ENCODE assay signal across 8 cellular contexts in the genomic region with DNA sequence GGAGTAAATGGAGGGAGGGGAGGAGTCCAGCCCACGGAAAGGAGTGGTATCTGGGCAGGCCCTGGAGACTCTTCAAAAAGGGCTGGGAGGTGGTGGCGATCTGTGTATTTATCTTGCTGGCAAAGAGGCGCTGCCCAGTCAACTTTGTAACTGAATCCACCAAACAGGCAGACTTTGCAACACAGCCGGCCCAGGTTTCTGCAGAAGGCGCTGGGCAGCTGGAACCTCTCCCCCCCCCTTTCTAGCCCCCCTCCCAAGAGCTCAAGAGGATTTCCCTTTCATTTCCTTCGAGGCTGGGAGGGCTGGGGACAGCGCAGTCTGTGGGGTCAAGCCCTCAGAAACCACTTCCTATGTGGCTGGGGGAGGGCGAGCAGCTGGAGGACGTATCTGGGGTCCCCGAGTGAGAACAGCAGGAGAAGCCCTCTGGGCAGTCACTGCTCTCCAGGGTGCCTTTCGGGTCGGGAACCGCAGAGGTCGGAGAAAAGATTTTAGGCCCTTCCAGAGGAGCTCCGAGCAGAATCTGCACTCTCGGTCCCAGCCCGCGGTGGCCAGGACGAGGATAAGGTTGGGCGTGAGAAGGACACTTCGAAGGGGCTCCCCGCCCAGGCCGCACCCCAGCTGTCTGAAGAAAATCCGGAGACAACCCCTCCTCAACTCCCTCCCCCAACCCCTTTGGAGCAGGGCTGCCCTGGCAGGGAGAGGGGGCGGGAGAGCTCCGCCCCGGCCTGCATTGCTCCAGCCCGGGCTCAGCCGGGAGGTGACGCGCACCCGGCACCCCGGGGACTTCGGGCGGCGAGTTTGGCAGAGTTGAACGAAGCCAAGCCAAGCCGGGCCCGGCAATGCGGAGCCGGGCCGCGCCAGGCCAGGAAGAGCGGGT. TPM values are rescaled to one million over a fixed set of nuclear protein-coding genes. Genes with fewer than 3 reads are reported as not detected.
DNase-seq lines count a peak whose midpoint lies in the region; ATAC-seq and TF ChIP-seq lines count a peak whose summit lies in the region.

No MANE protein-coding gene starts in this region.

- H2BK5ac ChIP-seq in mesenchymal stem cell (ENCODE audit: low read depth, low read length, poor library complexity, severe bottlenecking), result peak overlapping the region; percentile 75

- DNase-seq in GM12865 (ENCODE audit: low read depth), result peak; percentile 51
- no peak for DNase-seq in HFF-Myc (ENCODE audit: extremely low read depth, low read depth)
- DNase-seq in NCI-H128 (lab: John Stamatoyannopoulos, UW; ENCODE audit: unreplicated experiment), result peak; percentile 4
- DNase-seq in activated CD4-positive, alpha-beta T cell treated with anti-CD3 and anti-CD28 coated beads, Interleukin-2, amount 50 U/mL, for 1 hour, result peak; percentile 43
- DNase-seq in effector CD4-positive, alpha-beta T cell, result peak; percentile 35
- DNase-seq in mesenchymal stem cell, result peak; percentile 84
- peak; percentile 49 to 80 for DNase-seq in stimulated activated effector memory CD8-positive, alpha-beta T cell treated with anti-CD3 and anti-CD28 coated beads, Interleukin-12 subunit alpha, Interleukin-12 subunit beta, amount 100 ng/mL, for 72 hours (ENCODE audit: low spot score in 2 of 2)

- no peaks in the 10 kb centered on the region for H3K9me3 ChIP-seq in mesenchymal stem cell (ENCODE audit: control insufficient read depth, low read length)

- H4K91ac ChIP-seq in mesenchymal stem cell (ENCODE audit: low read length), result peak overlapping the region; percentile 55

- H3K14ac ChIP-seq in mesenchymal stem cell (ENCODE audit: low read length in 2 of 2), result peak overlapping the region in 1 of 2 experiments; percentile 69

- H3K4me2 ChIP-seq in mesenchymal stem cell (ENCODE audit: low read length, poor library complexity, severe bottlenecking), result peak overlapping the region; percentile 90

- peak overlapping the region; percentile 97 for H2BK120ac ChIP-seq in mesenchymal stem cell (ENCODE audit: low read depth, low read length)

- no peak overlapping the region for H2AK5ac ChIP-seq in mesenchymal stem cell (ENCODE audit: low read length, severe bottlenecking)

- peak overlapping the region in 1 of 2 experiments; percentile 81 for H2BK12ac ChIP-seq in mesenchymal stem cell (ENCODE audit: low read length in 2 of 2)

- WGBS in mesenchymal stem cell, result under 1% methylated on average over 33 of the region's 44 CpGs

- no peak overlapping the region for H4K8ac ChIP-seq in mesenchymal stem cell (ENCODE audit: low read length)

- H2BK15ac ChIP-seq in mesenchymal stem cell (ENCODE audit: low read depth, poor library complexity, severe bottlenecking), result peak overlapping the region; percentile 68

- peak overlapping the region; percentile 86 for H3K27ac ChIP-seq in mesenchymal stem cell (ENCODE audit: low read length, poor library complexity, severe bottlenecking)

- H3K9ac ChIP-seq in mesenchymal stem cell (ENCODE audit: low read length), result peak overlapping the region; percentile 94

- H3K4me1 Mint-ChIP-seq in stimulated activated effector memory CD8-positive, alpha-beta T cell treated with anti-CD3 and anti-CD28 coated beads, Interleukin-12 subunit alpha, Interleukin-12 subunit beta, amount 100 ng/mL, for 72 hours, result peaks cover 33% of the 10 kb centered on the region

- peak overlapping the region; percentile 82 to 99 for H3K18ac ChIP-seq in mesenchymal stem cell (ENCODE audit: low read depth in 1 of 2, low read length in 2 of 2)

- H3K4me1 ChIP-seq in mesenchymal stem cell (ENCODE audit: control insufficient read depth, insufficient read depth, low read depth, low read length), result peaks cover 43% of the 10 kb centered on the region

- peaks cover 22% of the 10 kb centered on the region for H3K79me1 ChIP-seq in mesenchymal stem cell (replicated peaks; ENCODE audit: low read length, poor library complexity, severe bottlenecking)

- H3K4ac ChIP-seq in mesenchymal stem cell (ENCODE audit: low read depth in 1 of 2, low read length in 2 of 2), result peak overlapping the region; percentile 51 to 89

- no peaks in the 10 kb centered on the region for H3K27me3 ChIP-seq in mesenchymal stem cell (ENCODE audit: control insufficient read depth in 1 of 2, insufficient read depth in 1 of 2, low read length in 2 of 2)

- peak; percentile 51 for ATAC-seq in stimulated activated effector memory CD8-positive, alpha-beta T cell treated with anti-CD3 and anti-CD28 coated beads, Interleukin-12 subunit alpha, Interleukin-12 subunit beta, amount 100 ng/mL, for 72 hours
- no peak for ATAC-seq in GM18520 (IDR thresholded peaks at IDR 0.05; ENCODE audit: unreplicated experiment)

- H3K9me3 Mint-ChIP-seq in stimulated activated effector memory CD8-positive, alpha-beta T cell treated with anti-CD3 and anti-CD28 coated beads, Interleukin-12 subunit alpha, Interleukin-12 subunit beta, amount 100 ng/mL, for 72 hours, result no peaks in the 10 kb centered on the region

- H3K4me3 ChIP-seq in GM12865 (ENCODE audit: low read depth, low read length) (peak overlapping the region; percentile 55), HFF-Myc (replicated peaks; ENCODE audit: low read depth, low read length) (peak overlapping the region; percentile 58), mesenchymal stem cell (ENCODE audit: insufficient read depth in 1 of 2, low read depth in 1 of 2, low read length in 2 of 2) (peak overlapping the region; percentile 85 to 89)

- H3K27ac Mint-ChIP-seq in stimulated activated effector memory CD8-positive, alpha-beta T cell treated with anti-CD3 and anti-CD28 coated beads, Interleukin-12 subunit alpha, Interleukin-12 subunit beta, amount 100 ng/mL, for 72 hours, result peak overlapping the region; percentile 67

- no peak overlapping the region for H2AFZ ChIP-seq in mesenchymal stem cell (ENCODE audit: low read depth, low read length)

- no peak for TF ChIP-seq CTCF in GM12865 (IDR thresholded peaks at IDR 0.05; ENCODE audit: insufficient read depth, low read depth, low read length, missing control alignments)
- TF ChIP-seq CTCF in HFF-Myc (IDR thresholded peaks at IDR 0.05; ENCODE audit: low read depth, low read length, missing control alignments), result no peak

- peaks cover 19 to 20% of the 10 kb centered on the region in 2 experiments for H3K36me3 ChIP-seq in mesenchymal stem cell (ENCODE audit: control insufficient read depth in 1 of 2, insufficient read depth in 2 of 2, low read depth in 1 of 2, low read length in 2 of 2)

- H3K4me3 Mint-ChIP-seq in stimulated activated effector memory CD8-positive, alpha-beta T cell treated with anti-CD3 and anti-CD28 coated beads, Interleukin-12 subunit alpha, Interleukin-12 subunit beta, amount 100 ng/mL, for 72 hours, result peak overlapping the region; percentile 64

- H3K36me3 Mint-ChIP-seq in stimulated activated effector memory CD8-positive, alpha-beta T cell treated with anti-CD3 and anti-CD28 coated beads, Interleukin-12 subunit alpha, Interleukin-12 subunit beta, amount 100 ng/mL, for 72 hours, result no peaks in the 10 kb centered on the region

- peak overlapping the region in 1 of 2 experiments; percentile 68 for H3K23ac ChIP-seq in mesenchymal stem cell (ENCODE audit: low read length in 2 of 2)

RNA-seq across cellular contexts. Expression of gene ZCCHC24, which starts 0.9 kb away (rescaled TPM):
- 47.4 TPM for polyA plus RNA-seq in mesenchymal stem cell (2013, experiment 1 of 2)
- polyA plus RNA-seq in mesenchymal stem cell (2013, experiment 2 of 2), result 49.0 TPM
